In the genomic region with DNA sequence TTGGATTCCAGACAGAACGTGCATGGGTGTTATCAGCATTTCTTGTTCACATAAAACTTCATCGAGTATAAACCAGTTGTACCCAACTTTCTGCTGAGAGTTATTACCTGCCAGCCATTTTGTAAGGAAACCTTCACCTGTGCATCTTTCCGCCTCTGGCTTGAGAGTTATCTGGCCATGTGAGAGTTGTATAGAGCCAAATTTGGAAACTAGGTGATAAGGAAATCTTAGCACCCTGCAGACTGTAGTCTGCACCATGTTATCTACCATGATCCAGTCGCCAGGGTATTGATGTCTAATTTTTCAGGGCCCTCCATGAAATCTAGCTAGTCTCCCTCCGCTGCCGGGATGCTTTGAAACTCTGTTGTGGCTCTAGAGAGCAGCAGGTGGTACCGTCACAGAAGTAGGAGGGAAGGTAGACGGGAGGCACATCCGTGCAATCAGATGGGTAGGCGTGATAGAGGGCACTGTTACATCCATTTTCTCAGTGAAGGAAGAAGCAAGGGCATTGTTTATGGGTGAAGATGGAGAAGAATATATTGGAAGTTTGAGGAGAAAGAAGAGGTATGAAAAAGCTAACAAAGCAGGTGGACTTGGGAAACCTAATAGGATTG, we compare ENCODE assay signal across 9 cellular contexts. TPM values are rescaled to one million over a fixed set of nuclear protein-coding genes. Genes with fewer than 3 reads are reported as not detected.
DNase-seq lines count a peak whose midpoint lies in the region; ATAC-seq and TF ChIP-seq lines count a peak whose summit lies in the region.
"Had no signal": no experiment of that assay in that cellular context is flagged by ENCODE, and none has a peak within 500 bp of the region (broad histone marks: within the 10 kb centered on the region; RNA-seq: fewer than 3 reads in every experiment).

No MANE protein-coding gene starts in this region.

- H3K4me3 ChIP-seq in HL-60 (replicated peaks; ENCODE audit: insufficient read depth, low read length) (peak overlapping the region; percentile 83), choroid plexus epithelial cell (ENCODE audit: low read depth, low read length) (peak overlapping the region; percentile 93), mononuclear cell (ENCODE audit: low read length) (peak overlapping the region; percentile 92)

- H3K9me3 ChIP-seq in mononuclear cell (ENCODE audit: low read depth, low read length): no peaks in the 10 kb centered on the region
- H3K9me3 ChIP-seq: body of pancreas had no signal

- H3K27ac ChIP-seq in 22Rv1 (0 out of 2 replicates have a peak overlapping the region, but pooled peaks have one; percentile 67), HL-60 (replicated peaks) (peak overlapping the region; percentile 79)

- TF ChIP-seq CTCF in 22Rv1 (IDR thresholded peaks at IDR 0.05) (no peak), HL-60 (IDR thresholded peaks at IDR 0.05; ENCODE audit: insufficient read depth, low read length) (no peak), choroid plexus epithelial cell (conservative IDR thresholded peaks at IDR 0.05; ENCODE audit: low read depth, low read length) (no peak)

- H3K27me3 ChIP-seq in HL-60 (ENCODE audit: insufficient read depth, poor library complexity, severe bottlenecking): no peaks in the 10 kb centered on the region
- no peaks in the 10 kb centered on the region for H3K27me3 ChIP-seq in mononuclear cell (ENCODE audit: insufficient read depth, low read length)
- H3K27me3 ChIP-seq: body of pancreas had no signal

- peaks cover 26% of the 10 kb centered on the region for H3K4me1 ChIP-seq in mononuclear cell (ENCODE audit: insufficient read depth, low read length)

- no peak for ATAC-seq in GM18861 (IDR thresholded peaks at IDR 0.05; ENCODE audit: unreplicated experiment)
- no peak for ATAC-seq in GM21360 (IDR thresholded peaks at IDR 0.05; ENCODE audit: unreplicated experiment)
- ATAC-seq in GM18868 (IDR thresholded peaks at IDR 0.05; ENCODE audit: unreplicated experiment): no peak
- ATAC-seq: body of pancreas had no signal

- DNase-seq in HL-60 (ENCODE audit: low read depth in 1 of 2, low spot score in 1 of 2) (no peak), choroid plexus epithelial cell (ENCODE audit: low read depth) (no peak), SK-N-DZ (ENCODE audit: low spot score) (no peak)
- DNase-seq: body of pancreas had no signal

RNA-seq across cellular contexts. Expression of gene ANAPC4, which starts 1.2 kb away (rescaled TPM):
- total RNA-seq in mononuclear cell: 15.1 TPM
- polyA plus RNA-seq in SK-N-DZ (2014; cell fraction: cytosol; rRNA removed): 21.0 and 23.3 TPM in 2 replicates
- 98.2 and 99.4 TPM in 2 replicates for polyA plus RNA-seq in SK-N-DZ (2014; cell fraction: nucleus; rRNA removed)
